In the genomic region with DNA sequence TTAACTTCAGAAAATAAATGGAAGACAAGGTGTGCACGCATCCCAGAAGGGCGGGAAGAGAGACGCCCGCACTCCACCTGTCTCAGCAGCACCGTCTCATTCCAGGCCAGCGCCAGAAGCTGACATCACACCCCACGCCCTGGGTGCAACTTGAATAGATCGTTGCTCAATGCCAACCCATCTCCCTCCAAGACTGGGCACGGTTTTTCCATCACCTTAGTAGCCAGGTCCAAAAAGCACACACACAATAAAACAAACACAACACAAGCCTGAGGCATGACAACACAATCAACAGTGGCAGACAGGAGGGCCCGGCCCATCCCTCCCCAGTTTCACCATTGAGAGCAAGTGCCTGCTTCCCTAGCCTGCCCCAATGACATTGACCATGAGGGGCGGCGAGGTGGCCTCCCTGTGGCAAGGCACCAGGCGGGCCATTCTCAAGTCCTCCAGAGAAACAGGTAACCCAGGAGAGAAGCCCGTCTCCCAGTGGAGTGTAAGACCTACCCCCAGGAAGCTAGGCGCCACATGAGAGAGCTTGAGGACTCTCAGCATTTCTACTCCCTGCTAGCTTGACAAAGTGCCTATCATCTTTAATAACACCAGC, we compare ENCODE assay signal across 10 cellular contexts. TPM values are rescaled to one million over a fixed set of nuclear protein-coding genes. Genes with fewer than 3 reads are reported as not detected.
A peak's percentile ranks its signal among the peaks of the same experiment; 100 is the strongest.
DNase-seq lines count a peak whose midpoint lies in the region; ATAC-seq, FAIRE-seq and TF ChIP-seq lines count a peak whose summit lies in the region.
"Had no signal": no experiment of that assay in that cellular context is flagged by ENCODE, and none has a peak within 500 bp of the region (broad histone marks: within the 10 kb centered on the region; RNA-seq: fewer than 3 reads in every experiment).

No MANE protein-coding gene starts in this region.

- no peak for ATAC-seq in CD8-positive, alpha-beta T cell

- POLR2A ChIA-PET in CD8-positive, alpha-beta T cell (lab: Charles Lee) = interaction anchor here (5.1 kb wide), 1 partner anchor 28 kb away, joined by 72 read pairs; no protein-coding TSS in a partner anchor

- peaks cover 85% of the 10 kb centered on the region for H3K4me1 ChIP-seq in CD8-positive, alpha-beta T cell (ENCODE audit: insufficient read depth, low read length)

- intact Hi-C loops in CD8-positive, alpha-beta T cell (cut with DNase I, micrococcal nuclease) = loop anchor here (10.0 kb wide), 1 partner anchor 511 kb away; no protein-coding TSS in a partner anchor

- peak overlapping the region; percentile 96 for H3K4me3 Mint-ChIP-seq in CD8-positive, alpha-beta T cell
- peak overlapping the region; percentile 75 for H3K4me3 Mint-ChIP-seq in osteocyte (ENCODE audit: unreplicated experiment)

- H3K36me3 ChIP-seq in CD8-positive, alpha-beta T cell (ENCODE audit: insufficient read depth, low read length) = no peaks in the 10 kb centered on the region
- no peaks in the 10 kb centered on the region for H3K36me3 ChIP-seq in SK-N-MC (ENCODE audit: insufficient read depth, low read length)

- H3K4me3 ChIP-seq in CD8-positive, alpha-beta T cell (ENCODE audit: low read depth, low read length) = peak overlapping the region; percentile 66
- H3K4me3 ChIP-seq in SK-N-MC (peak overlapping the region; percentile 81), epithelial cell of proximal tubule (ENCODE audit: low read depth, low read length) (peak overlapping the region; percentile 76)

- peaks cover 6% of the 10 kb centered on the region for H3K36me3 Mint-ChIP-seq in CD8-positive, alpha-beta T cell
- H3K36me3 Mint-ChIP-seq in osteocyte (ENCODE audit: unreplicated experiment) = no peaks in the 10 kb centered on the region

- CTCF ChIA-PET in CD8-positive, alpha-beta T cell (lab: Charles Lee) = interaction anchor here (1.6 to 7.9 kb wide), 3 partner anchors 18 to 41 kb away, joined by 10 to 47 read pairs (median 32); no protein-coding TSS in a partner anchor

- no peaks in the 10 kb centered on the region for H3K9me3 ChIP-seq in CD8-positive, alpha-beta T cell (ENCODE audit: low read length)
- no peaks in the 10 kb centered on the region for H3K9me3 ChIP-seq in SK-N-MC (ENCODE audit: low read depth, low read length)

- H3K27ac ChIP-seq in CD8-positive, alpha-beta T cell (ENCODE audit: low read depth, low read length) = peak overlapping the region; percentile 46
- no peak overlapping the region; the same call in 1 of the 2 replicates for H3K27ac ChIP-seq in SK-N-MC

- H3K27ac Mint-ChIP-seq in CD8-positive, alpha-beta T cell = peak overlapping the region; percentile 97
- no peak overlapping the region for H3K27ac Mint-ChIP-seq in osteocyte (ENCODE audit: unreplicated experiment)

- no peak for DNase-seq in CD8-positive, alpha-beta T cell
- DNase-seq in SK-N-MC (ENCODE audit: low read depth, low spot score) (no peak), epithelial cell of proximal tubule (ENCODE audit: low read depth) (no peak), osteocyte (ENCODE audit: extremely low spot score, unreplicated experiment) (no peak), cerebellum (ENCODE audit: low spot score) (no peak), D721Med (ENCODE audit: insufficient read length, low spot score) (no peak), SK-N-DZ (ENCODE audit: low spot score) (no peak), SKM-1 treated with dmso at 0.1 percent for 144 hours (lab: John Stamatoyannopoulos, UW; ENCODE audit: unreplicated experiment) (no peak)
- DNase-seq: activated gamma-delta T cell; stimulated activated CD4-positive, alpha-beta T cell treated with anti-CD3 and anti-CD28 coated beads, Interleukin-4, amount 100 ng/mL, for 24 hours had no signal

- no peak overlapping the region for H3K9ac ChIP-seq in SK-N-MC (ENCODE audit: insufficient read length)

- TF ChIP-seq CTCF in CD8-positive, alpha-beta T cell (IDR thresholded peaks at IDR 0.05) = no peak
- TF ChIP-seq CTCF in epithelial cell of proximal tubule (conservative IDR thresholded peaks at IDR 0.05; ENCODE audit: low read depth, low read length) (no peak), osteocyte (IDR thresholded peaks at IDR 0.05) (no peak), D721Med (IDR thresholded peaks at IDR 0.05; ENCODE audit: insufficient read depth, missing control alignments) (no peak)

- H3K27me3 Mint-ChIP-seq in CD8-positive, alpha-beta T cell (ENCODE audit: low read depth) = no peaks in the 10 kb centered on the region
- H3K27me3 Mint-ChIP-seq in osteocyte (ENCODE audit: unreplicated experiment) = no peaks in the 10 kb centered on the region

- no peaks in the 10 kb centered on the region for H3K27me3 ChIP-seq in CD8-positive, alpha-beta T cell (ENCODE audit: insufficient read depth, low read length)

- H3K9me3 Mint-ChIP-seq in CD8-positive, alpha-beta T cell = no peaks in the 10 kb centered on the region
- no peaks in the 10 kb centered on the region for H3K9me3 Mint-ChIP-seq in osteocyte (ENCODE audit: unreplicated experiment)

- no peak for FAIRE-seq in D721Med (lab: Jason Lieb, UNC)

- H3K4me1 Mint-ChIP-seq in CD8-positive, alpha-beta T cell (ENCODE audit: low read depth) = peaks cover 82% of the 10 kb centered on the region
- H3K4me1 Mint-ChIP-seq in osteocyte (ENCODE audit: unreplicated experiment) = peaks cover 54% of the 10 kb centered on the region

RNA-seq across cellular contexts. Expression of a gene that starts 2.7 kb away (rescaled TPM):
- total RNA-seq in CD8-positive, alpha-beta T cell = 100 to 1,000 TPM in 1 of 2 experiments, 10 to 100 TPM in 1; 92.6 to 107 TPM
- total RNA-seq in epithelial cell of proximal tubule (61.8 and 107 TPM in 2 replicates), osteocyte (6.8 and 8.0 TPM in 2 replicates), cerebellum (6.5 TPM)
- 1.0 and 1.1 TPM in 2 replicates for polyA plus RNA-seq in SK-N-DZ (2014; cell fraction: cytosol; rRNA removed)
- polyA plus RNA-seq in SK-N-DZ (2014; cell fraction: nucleus; rRNA removed) = 0.13 and 0.33 TPM in 2 replicates

RNA-seq across cellular contexts. Expression of a gene that starts 51.4 kb away (rescaled TPM):
- 1 to 10 TPM; 1.0 to 1.3 TPM for total RNA-seq in CD8-positive, alpha-beta T cell
- 15.2 and 27.0 TPM in 2 replicates for total RNA-seq in epithelial cell of proximal tubule
- 13.7 and 13.8 TPM in 2 replicates for total RNA-seq in osteocyte
- 6.6 TPM for total RNA-seq in cerebellum
- polyA plus RNA-seq in SK-N-DZ (2014; cell fraction: cytosol; rRNA removed) = 17.8 and 24.8 TPM in 2 replicates
- 45.7 and 51.6 TPM in 2 replicates for polyA plus RNA-seq in SK-N-DZ (2014; cell fraction: nucleus; rRNA removed)
